8 cellular contexts compared by ENCODE assay signal in genomic region chr15:84634228-84634837, GRCh38. TPM values are rescaled to one million over a fixed set of nuclear protein-coding genes. Genes with fewer than 3 reads are reported as not detected.
DNase-seq lines count a peak whose midpoint lies in the region; ATAC-seq and TF ChIP-seq lines count a peak whose summit lies in the region.

No MANE protein-coding gene starts in this region.

- H3K4me1 ChIP-seq in GM23248 (ENCODE audit: insufficient read depth) (peaks cover 12% of the 10 kb centered on the region), gastrocnemius medialis (peaks cover 40 to 41% of the 10 kb centered on the region in 2 donors)

- TF ChIP-seq POLR2A in gastrocnemius medialis (IDR thresholded peaks at IDR 0.05), result no peak

- peak overlapping the region; percentile 95 for H2AFZ ChIP-seq in GM23248

- H3K79me2 ChIP-seq in GM23248 (ENCODE audit: insufficient read depth), result peaks cover 40% of the 10 kb centered on the region

- no peaks in the 10 kb centered on the region for H4K20me1 ChIP-seq in GM23248 (ENCODE audit: insufficient read depth)

- H3K27ac ChIP-seq in GM23248 (peak overlapping the region; percentile 64), gastrocnemius medialis (peak overlapping the region; percentile 83 to 97 (median 92))

- H3K36me3 ChIP-seq in GM23248 (ENCODE audit: low read depth) (peaks cover 8% of the 10 kb centered on the region; the same call in 1 of the 2 replicates), gastrocnemius medialis (peaks cover 0 to 15% of the 10 kb centered on the region in 2 donors)

- H3F3A ChIP-seq in GM23248 (ENCODE audit: insufficient read depth), result peaks cover 33% of the 10 kb centered on the region

- H3K27me3 ChIP-seq in GM23248 (replicated peaks; ENCODE audit: insufficient read depth) (no peaks in the 10 kb centered on the region), gastrocnemius medialis (no peaks in the 10 kb centered on the region)

- H3K9ac ChIP-seq in GM23248, result peak overlapping the region; percentile 72

- ATAC-seq in gastrocnemius medialis (no peak), GM19023 (IDR thresholded peaks at IDR 0.05; ENCODE audit: unreplicated experiment) (no peak)

- WGBS in GM23248 (ENCODE audit: low coverage in 1 of 2, low lambda C conversion rate in 2 of 2, missing lambda C conversion rate in 2 of 2), 2 experiments, result 30 to 33% methylated on average over 23 of the region's 23 CpGs

- H3K9me3 ChIP-seq in GM23248 (ENCODE audit: low read depth) (no peaks in the 10 kb centered on the region), gastrocnemius medialis (no peaks in the 10 kb centered on the region)

- peak overlapping the region; percentile 97 for H3K4me2 ChIP-seq in GM23248 (ENCODE audit: unreplicated experiment)

- intact Hi-C loops in gastrocnemius medialis (cut with DNase I; ENCODE audit: low total_unique reads), result loop anchor here (5.0 kb wide), 1 partner anchor 948 kb away; no protein-coding TSS in a partner anchor

- H3K9me2 ChIP-seq in GM23248 (ENCODE audit: insufficient read depth), result no peaks in the 10 kb centered on the region

- no peak for DNase-seq in GM23248
- peak; percentile 48 for DNase-seq in globus pallidus (ENCODE audit: low spot score)
- DNase-seq in gastrocnemius medialis, result no peak
- DNase-seq in occipital lobe (lab: John Stamatoyannopoulos, UW), result no peak
- DNase-seq in NCI-H2227 (lab: John Stamatoyannopoulos, UW; ENCODE audit: unreplicated experiment), result no peak
- DNase-seq in NCI-H1092 treated with DMSO at 0.1 percent for 48 hours (lab: John Stamatoyannopoulos, UW), result no peak

- H3K4me3 ChIP-seq in GM23248 (peak overlapping the region; percentile 91), WI38 (ENCODE audit: low read depth, low read length) (peak overlapping the region; percentile 61), gastrocnemius medialis (peak overlapping the region; percentile 64 to 85 (median 76))

- in situ Hi-C loops in GM23248 (cut with MboI), result no loop called here
- in situ Hi-C loops in gastrocnemius medialis (cut with MboI; ENCODE audit: low sequenced_read_pairs in 4 of 4), result no loop called here

- no peak for TF ChIP-seq CTCF in WI38 (IDR thresholded peaks at IDR 0.05; ENCODE audit: low read depth, low read length)
- peak in 1 of 5 experiments; percentile 2 for TF ChIP-seq CTCF in gastrocnemius medialis (IDR thresholded peaks at IDR 0.05 in 4 of 5, conservative IDR thresholded peaks at IDR 0.05 in 1 of 5)

RNA-seq across cellular contexts. Expression of gene WDR73, which starts 19.8 kb away (rescaled TPM):
- total RNA-seq in GM23248 (2014; rRNA removed; shearing (Covaris generic)), result 26.0 and 31.9 TPM in 2 replicates
- polyA plus RNA-seq in GM23248 (2016; fragmentation: Nextera tagmentation; extraction: Ambion mirVana), result 25.2 and 25.6 TPM in 2 replicates
- 10 to 100 TPM in 3 of 4 donors, 1 to 10 TPM in 1; 6.7 to 11.7 (median 10.3) TPM for total RNA-seq in gastrocnemius medialis
- 25.7 TPM for total RNA-seq in occipital lobe

RNA-seq across cellular contexts. Expression of gene NMB, which starts 23.7 kb away (rescaled TPM):
- total RNA-seq in GM23248 (2014; rRNA removed; shearing (Covaris generic)), result 7.7 and 14.0 TPM in 2 replicates
- polyA plus RNA-seq in GM23248 (2016; fragmentation: Nextera tagmentation; extraction: Ambion mirVana), result 8.2 and 11.1 TPM in 2 replicates
- 1 to 10 TPM in 2 of 4 donors, under 1 TPM in 1, not detected in 1; 0.94 to 1.6 (median 1.6) TPM for total RNA-seq in gastrocnemius medialis
- 1.9 TPM for total RNA-seq in occipital lobe

RNA-seq across cellular contexts. Expression of gene ZSCAN2, which starts 33.5 kb away (rescaled TPM):
- 3.4 and 15.0 TPM in 2 replicates for total RNA-seq in GM23248 (2014; rRNA removed; shearing (Covaris generic))
- polyA plus RNA-seq in GM23248 (2016; fragmentation: Nextera tagmentation; extraction: Ambion mirVana), result 2.8 and 2.9 TPM in 2 replicates
- total RNA-seq in gastrocnemius medialis (10 to 100 TPM in 1 of 4 donors, 1 to 10 TPM in 3; 6.1 to 10.3 (median 8.6) TPM), occipital lobe (32.6 TPM)
